18 cellular contexts compared by ENCODE assay signal in the genomic region with DNA sequence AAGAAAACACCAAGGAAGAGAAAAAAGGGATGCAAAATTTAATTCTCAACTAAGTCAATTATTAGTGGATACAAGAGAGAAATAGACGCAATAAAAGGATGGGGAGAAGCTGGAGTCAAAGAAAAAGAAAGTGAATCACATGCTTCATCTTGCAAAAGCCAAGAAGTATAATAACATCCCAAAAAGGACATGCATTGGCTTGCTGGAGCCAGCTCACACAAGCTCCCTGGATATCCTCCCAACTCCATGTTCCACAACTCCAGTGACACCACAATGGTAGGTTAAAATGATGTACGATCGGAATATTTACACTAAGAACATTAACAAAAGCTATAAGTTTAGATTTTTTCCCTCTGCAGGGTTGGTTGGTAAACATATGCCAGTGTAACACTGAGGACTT.
A peak's percentile ranks its signal among the peaks of the same experiment; 100 is the strongest.
DNase-seq lines count a peak whose midpoint lies in the region; ATAC-seq, FAIRE-seq and TF ChIP-seq lines count a peak whose summit lies in the region.
"Had no signal": no experiment of that assay in that cellular context is flagged by ENCODE, and none has a peak within 500 bp of the region (broad histone marks: within the 10 kb centered on the region; RNA-seq: fewer than 3 reads in every experiment).

No MANE protein-coding gene starts in this region.

- WGBS in IMR-90 (ENCODE audit: extremely low coverage in 2 of 2, insufficient read length in 1 of 2), 2 experiments: no CpG with 5 or more reads among the region's 3 CpGs

- no TSS peak for BruUV-seq in Calu3 (replicated peaks; lab: Mats Ljungman, UMichigan)
- no TSS peak for BruUV-seq in IMR-90 (replicated peaks; lab: Mats Ljungman, UMichigan)

- H2AK9ac ChIP-seq in IMR-90 (replicated peaks; ENCODE audit: low read depth, low read length, poor library complexity): no peak overlapping the region

- no peak overlapping the region for H3K14ac ChIP-seq in IMR-90 (replicated peaks; ENCODE audit: low read depth, low read length)

- H3K9me1 ChIP-seq in IMR-90 (ENCODE audit: insufficient read depth, low read length) (no peaks in the 10 kb centered on the region), keratinocyte (ENCODE audit: control insufficient read depth, extremely low read depth, insufficient read depth, low read length) (no peaks in the 10 kb centered on the region)

- no peak overlapping the region for H3K4me2 ChIP-seq in IMR-90 (ENCODE audit: low read depth, low read length)
- H3K4me2 ChIP-seq in keratinocyte (ENCODE audit: control insufficient read depth, extremely low read depth, insufficient read depth, low read depth, low read length): peak overlapping the region; percentile 7
- H3K4me2 ChIP-seq: BLaER1 had no signal

- no peak overlapping the region for H2BK120ac ChIP-seq in IMR-90 (ENCODE audit: low read depth, low read length)

- H3K9ac ChIP-seq in IMR-90 (ENCODE audit: low read depth, low read length): no peak overlapping the region
- no peak overlapping the region for H3K9ac ChIP-seq in keratinocyte (ENCODE audit: control insufficient read depth, extremely low read depth, insufficient read depth, low read length)
- H3K9ac ChIP-seq: BLaER1 had no signal

- no peak for TF ChIP-seq POLR2A in IMR-90 (IDR thresholded peaks at IDR 0.05; ENCODE audit: low read depth, low read length)
- no peak for TF ChIP-seq POLR2A in uterus (IDR thresholded peaks at IDR 0.05)

- H3K27ac ChIP-seq in IMR-90 (ENCODE audit: insufficient read depth, low read length): no peak overlapping the region
- no peak overlapping the region for H3K27ac ChIP-seq in keratinocyte (ENCODE audit: control insufficient read depth, insufficient read depth, low read length)
- H3K27ac ChIP-seq in uterus: peak overlapping the region; percentile 72 to 74
- H3K27ac ChIP-seq: BLaER1 had no signal

- dilution Hi-C loops in IMR-90 (cut with HindIII; ENCODE audit: low sequenced_read_pairs, unreplicated experiment) (no loop called here), keratinocyte (cut with MboI; ENCODE audit: extremely low pct_ligation_motif_present, low sequenced_read_pairs) (no loop called here)

- no peaks in the 10 kb centered on the region for H3K9me3 Mint-ChIP-seq in Calu3 (ENCODE audit: low read depth, unreplicated experiment)
- H3K9me3 Mint-ChIP-seq: CD8-positive, alpha-beta T cell; H9 had no signal

- H4K5ac ChIP-seq in IMR-90 (ENCODE audit: low read depth, low read length): no peak overlapping the region

- CTCF ChIA-PET in Calu3 (lab: Charles Lee) (no interaction called here), IMR-90 (lab: Yijun Ruan, JAX) (no interaction called here)

- H3K4me1 ChIP-seq in IMR-90 (ENCODE audit: control insufficient read depth, insufficient read depth, low read length) (peaks cover 5% of the 10 kb centered on the region; the same call in 1 of the 2 replicates), keratinocyte (ENCODE audit: control insufficient read depth, extremely low read depth, insufficient read depth, low read length) (peaks cover 5% of the 10 kb centered on the region), uterus (peaks cover 0 to 10% of the 10 kb centered on the region in 2 donors)
- H3K4me1 ChIP-seq: BLaER1 had no signal

- no peak overlapping the region for H2BK15ac ChIP-seq in IMR-90 (ENCODE audit: low read depth, low read length)

- H3K27me3 Mint-ChIP-seq in Calu3 (ENCODE audit: unreplicated experiment): no peaks in the 10 kb centered on the region

- no peak overlapping the region for H4K8ac ChIP-seq in IMR-90 (ENCODE audit: low read depth in 2 of 2, low read length in 2 of 2)

- intact Hi-C loops in Calu3 (cut with micrococcal nuclease; ENCODE audit: unreplicated experiment) (no loop called here), IMR-90 (cut with micrococcal nuclease) (loop anchor here (5.0 kb wide), 1 partner anchor 78 kb away; no protein-coding TSS in a partner anchor), uterus (cut with DNase I; ENCODE audit: low total_unique reads) (no loop called here)

- ATAC-seq in IMR-90 (ENCODE audit: low read depth) (no peak), HG03469 (IDR thresholded peaks at IDR 0.05; ENCODE audit: unreplicated experiment) (no peak)
- ATAC-seq: CD8-positive, alpha-beta T cell; HepG2 had no signal

- DNase-seq in Calu3 (no peak), IMR-90 (no peak), keratinocyte (ENCODE audit: low read depth, low spot score) (peak; percentile 15), uterus (no peak), T1000 (lab: John Stamatoyannopoulos, UW) (no peak), DMS79 (lab: John Stamatoyannopoulos, UW) (no peak)
- DNase-seq: 8988T; CD8-positive, alpha-beta T cell; DMS 273 treated with DMSO at 0.1 percent for 48 hours; DMS53; GOT3; H9 had no signal

- H3K18ac ChIP-seq in IMR-90 (ENCODE audit: low read depth, low read length): no peak overlapping the region

- peak overlapping the region; percentile 3 for H3K27ac Mint-ChIP-seq in Calu3 (ENCODE audit: unreplicated experiment)
- H3K27ac Mint-ChIP-seq: CD8-positive, alpha-beta T cell had no signal

- TF ChIP-seq CTCF in Calu3 (IDR thresholded peaks at IDR 0.05; ENCODE audit: unreplicated experiment): no peak
- TF ChIP-seq CTCF in IMR-90 (conservative IDR thresholded peaks at IDR 0.05; ENCODE audit: low read depth, low read length): no peak
- TF ChIP-seq CTCF in keratinocyte (optimal IDR thresholded peaks at IDR 0.05 in 1 of 3, IDR thresholded peaks at IDR 0.05 in 1 of 3, conservative IDR thresholded peaks at IDR 0.05 in 1 of 3; ENCODE audit: extremely low read depth in 1 of 3, insufficient read depth in 2 of 3, low read length in 3 of 3): no peak
- no peak for TF ChIP-seq CTCF in uterus (IDR thresholded peaks at IDR 0.05)

- H3K36me3 ChIP-seq in IMR-90 (ENCODE audit: control insufficient read depth, insufficient read depth, low read length): no peaks in the 10 kb centered on the region
- peaks cover 5 to 7% of the 10 kb centered on the region in 2 experiments for H3K36me3 ChIP-seq in keratinocyte (ENCODE audit: control insufficient read depth in 2 of 2, extremely low read depth in 1 of 2, insufficient read depth in 2 of 2, low read length in 2 of 2)
- H3K36me3 ChIP-seq in uterus: no peaks in the 10 kb centered on the region
- H3K36me3 ChIP-seq: BLaER1 had no signal

- H4K20me1 ChIP-seq in IMR-90 (ENCODE audit: insufficient read depth, low read length): no peaks in the 10 kb centered on the region
- no peaks in the 10 kb centered on the region for H4K20me1 ChIP-seq in keratinocyte (ENCODE audit: control insufficient read depth, extremely low read depth, insufficient read depth, low read length)
- H4K20me1 ChIP-seq: BLaER1 had no signal

- in situ Hi-C loops in IMR-90 (cut with MboI; ENCODE audit: low sequenced_read_pairs): no loop called here

- H3K4me3 Mint-ChIP-seq in Calu3 (ENCODE audit: low read depth, unreplicated experiment): no peak overlapping the region
- H3K4me3 Mint-ChIP-seq: CD8-positive, alpha-beta T cell; H9 had no signal

- H3K4me3 ChIP-seq in IMR-90 (ENCODE audit: insufficient read depth, low read depth, low read length) (no peak overlapping the region), keratinocyte (ENCODE audit: control insufficient read depth in 2 of 3, extremely low read depth in 1 of 3, insufficient read depth in 2 of 3, low read depth in 1 of 3, low read length in 3 of 3) (no peak overlapping the region), uterus (no peak overlapping the region)
- H3K4me3 ChIP-seq: BLaER1 had no signal

- no peak overlapping the region for H2AK5ac ChIP-seq in IMR-90 (ENCODE audit: low read depth, low read length)

- H3K9me3 ChIP-seq in IMR-90 (ENCODE audit: control insufficient read depth, insufficient read depth, low read length) (no peaks in the 10 kb centered on the region), keratinocyte (ENCODE audit: control insufficient read depth, low read depth, low read length) (no peaks in the 10 kb centered on the region), uterus (no peaks in the 10 kb centered on the region)
- H3K9me3 ChIP-seq: BLaER1 had no signal

- peak; percentile 88 for FAIRE-seq in keratinocyte (lab: Jason Lieb, UNC)
- FAIRE-seq: G401.6, GM12891, GM18507, HepG2 had no signal

- H3K79me1 ChIP-seq in IMR-90 (ENCODE audit: low read depth in 1 of 2, low read length in 2 of 2): no peaks in the 10 kb centered on the region

- H3K36me3 Mint-ChIP-seq in Calu3 (ENCODE audit: insufficient read depth, unreplicated experiment): peaks cover 66% of the 10 kb centered on the region
- H3K36me3 Mint-ChIP-seq: CD8-positive, alpha-beta T cell had no signal

- no peak for TF ChIP-seq RAD21 in IMR-90 (IDR thresholded peaks at IDR 0.05; ENCODE audit: low read length)

- POLR2A ChIA-PET in IMR-90 (lab: Charles Lee; ENCODE audit: unreplicated experiment): no interaction called here

- no peaks in the 10 kb centered on the region for H3K79me2 ChIP-seq in keratinocyte (ENCODE audit: control insufficient read depth, insufficient read depth, low read length)

- H3K27me3 ChIP-seq in IMR-90 (ENCODE audit: control insufficient read depth, insufficient read depth, low read length): no peaks in the 10 kb centered on the region
- no peaks in the 10 kb centered on the region for H3K27me3 ChIP-seq in keratinocyte (ENCODE audit: control insufficient read depth, extremely low read depth, insufficient read depth, low read length)
- H3K27me3 ChIP-seq in uterus: no peaks in the 10 kb centered on the region
- H3K27me3 ChIP-seq: BLaER1 had no signal

- H3K23ac ChIP-seq in IMR-90 (ENCODE audit: low read depth, low read length): no peak overlapping the region

- H3K56ac ChIP-seq in IMR-90 (ENCODE audit: extremely low read depth, insufficient read depth, low read length): no peak overlapping the region

- no peaks in the 10 kb centered on the region for H3K4me1 Mint-ChIP-seq in Calu3 (ENCODE audit: low read depth, unreplicated experiment)

- no peak overlapping the region for H3K4ac ChIP-seq in IMR-90 (ENCODE audit: low read depth, low read length)

- no peak overlapping the region for H2BK5ac ChIP-seq in IMR-90 (ENCODE audit: low read depth, low read length, poor library complexity, severe bottlenecking)

- H4K91ac ChIP-seq in IMR-90 (ENCODE audit: insufficient read depth, low read depth, low read length): no peak overlapping the region

- H2AFZ ChIP-seq in IMR-90 (replicated peaks; ENCODE audit: low read length, poor library complexity) (no peak overlapping the region), keratinocyte (ENCODE audit: control insufficient read depth, low read length) (peak overlapping the region; percentile 7)

- H2BK20ac ChIP-seq in IMR-90 (ENCODE audit: low read depth, low read length): 0 out of 2 replicates have a peak overlapping the region, but pooled peaks have one; percentile 43

TF ChIP-seq in IMR-90, 13 proteins besides CTCF, POLR2A, EP300 and RAD21:
- TF ChIP-seq MAZ (IDR thresholded peaks at IDR 0.05; ENCODE audit: borderline replicate concordance, low read depth, low read length): no peak
- TF ChIP-seq CEBPB (IDR thresholded peaks at IDR 0.05; ENCODE audit: low read depth, low read length): no peak
- TF ChIP-seq SMC3 (IDR thresholded peaks at IDR 0.05; ENCODE audit: low read depth, low read length): no peak
- no peak for TF ChIP-seq RFX5 (IDR thresholded peaks at IDR 0.05; ENCODE audit: low read depth, low read length)
- no peak for TF ChIP-seq NFE2L2 (IDR thresholded peaks at IDR 0.05; ENCODE audit: low read depth, low read length)
- no peak for TF ChIP-seq CHD1 (IDR thresholded peaks at IDR 0.05; ENCODE audit: low read depth, low read length)

Comparison
In these comparisons a context has a peak if more than half of its experiments do, and no peak if none do; other contexts are left out.
1. H3K27ac ChIP-seq: peak in uterus (2 of 2); none in IMR-90 (single experiment) and keratinocyte (single experiment).